Comparison of ENCODE assay signal across 8 cellular contexts in the genomic region with DNA sequence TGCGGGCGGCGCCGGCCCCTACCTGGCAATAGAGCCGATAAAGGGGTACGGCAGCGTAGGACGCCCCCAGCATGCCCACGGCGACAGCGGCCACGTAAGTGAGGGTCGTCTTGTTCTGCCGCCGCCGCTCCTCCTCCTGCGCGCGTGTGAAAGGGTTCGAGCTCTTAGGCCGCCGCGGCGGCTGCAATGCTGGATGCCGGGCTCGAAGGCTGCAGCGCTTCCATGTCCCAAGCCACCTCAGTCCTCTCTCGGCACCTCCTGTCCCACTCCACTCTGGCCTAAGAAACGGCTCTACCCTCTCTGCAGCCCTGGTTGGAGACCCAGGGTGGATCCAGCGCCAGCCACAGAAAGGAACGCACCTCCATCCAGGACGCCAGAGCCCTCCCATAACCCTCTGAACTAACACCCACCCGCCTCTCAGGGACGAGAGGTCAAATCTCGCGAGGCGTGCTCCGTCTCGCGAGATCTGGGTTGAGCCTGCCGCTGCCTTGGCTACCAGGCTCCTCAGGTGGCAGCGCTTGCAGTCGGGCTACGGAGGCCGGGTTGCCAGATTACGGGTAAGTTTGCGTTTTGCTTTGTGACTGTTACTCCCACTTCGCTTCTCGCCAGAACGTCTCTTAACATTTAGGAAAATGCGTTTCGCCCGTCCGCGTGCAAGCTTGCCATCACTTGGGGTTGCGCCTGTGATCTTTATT. TPM values are rescaled to one million over a fixed set of nuclear protein-coding genes. Genes with fewer than 3 reads are reported as not detected.
DNase-seq lines count a peak whose midpoint lies in the region; ATAC-seq, FAIRE-seq and TF ChIP-seq lines count a peak whose summit lies in the region.

A gene with protein sequence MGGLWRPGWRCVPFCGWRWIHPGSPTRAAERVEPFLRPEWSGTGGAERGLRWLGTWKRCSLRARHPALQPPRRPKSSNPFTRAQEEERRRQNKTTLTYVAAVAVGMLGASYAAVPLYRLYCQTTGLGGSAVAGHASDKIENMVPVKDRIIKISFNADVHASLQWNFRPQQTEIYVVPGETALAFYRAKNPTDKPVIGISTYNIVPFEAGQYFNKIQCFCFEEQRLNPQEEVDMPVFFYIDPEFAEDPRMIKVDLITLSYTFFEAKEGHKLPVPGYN (minus strand): TSS at position 396 of the 695 bp plus-strand sequence. CDS start 8 bp downstream, at position 388.
A gene with protein sequence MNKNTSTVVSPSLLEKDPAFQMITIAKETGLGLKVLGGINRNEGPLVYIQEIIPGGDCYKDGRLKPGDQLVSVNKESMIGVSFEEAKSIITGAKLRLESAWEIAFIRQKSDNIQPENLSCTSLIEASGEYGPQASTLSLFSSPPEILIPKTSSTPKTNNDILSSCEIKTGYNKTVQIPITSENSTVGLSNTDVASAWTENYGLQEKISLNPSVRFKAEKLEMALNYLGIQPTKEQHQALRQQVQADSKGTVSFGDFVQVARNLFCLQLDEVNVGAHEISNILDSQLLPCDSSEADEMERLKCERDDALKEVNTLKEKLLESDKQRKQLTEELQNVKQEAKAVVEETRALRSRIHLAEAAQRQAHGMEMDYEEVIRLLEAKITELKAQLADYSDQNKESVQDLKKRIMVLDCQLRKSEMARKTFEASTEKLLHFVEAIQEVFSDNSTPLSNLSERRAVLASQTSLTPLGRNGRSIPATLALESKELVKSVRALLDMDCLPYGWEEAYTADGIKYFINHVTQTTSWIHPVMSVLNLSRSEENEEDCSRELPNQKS (plus strand): TSS at position 507 of the 695 bp plus-strand sequence. CDS start 17,455 bp downstream, outside the sequence.

- peaks cover 8% of the 10 kb centered on the region; the same call in 1 of the 2 replicates for H3K4me1 ChIP-seq in GM12878 (ENCODE audit: control insufficient read depth, insufficient read depth, low read length)

- RAD21 ChIA-PET in GM12878 (lab: Charles Lee; ENCODE audit: unreplicated experiment): no interaction called here

- no peaks in the 10 kb centered on the region for H3K9me3 ChIP-seq in GM12878 (replicated peaks; ENCODE audit: control insufficient read depth, insufficient read depth, low read length)

- TF ChIP-seq RAD21 in GM12878 (IDR thresholded peaks at IDR 0.05; ENCODE audit: insufficient read depth, low read depth, low read length): no peak

- no peak for TF ChIP-seq EP300 in GM12878 (IDR thresholded peaks at IDR 0.05; ENCODE audit: borderline replicate concordance in 1 of 2, control insufficient read depth in 1 of 2, low read depth in 2 of 2, low read length in 2 of 2)

- CTCF ChIA-PET in GM12878 (lab: Yijun Ruan, JAX): interaction anchor here (1.5 to 3.1 kb wide), 2 partner anchors 24 to 37 kb away, joined by 3 to 26 read pairs; no protein-coding TSS in a partner anchor

- WGBS in GM12878 (ENCODE audit: insufficient coverage, insufficient replicate concordance, low lambda C conversion rate, missing lambda C conversion rate): under 1% methylated on average over 56 of the region's 56 CpGs

- H3K36me3 ChIP-seq in GM12878 (ENCODE audit: control insufficient read depth in 2 of 2, insufficient read depth in 2 of 2, low read length in 1 of 2): no peaks in the 10 kb centered on the region

- DNase-seq in NCI-H2029 (lab: John Stamatoyannopoulos, UW): peak; percentile 92
- peak; percentile 91 for DNase-seq in T-helper 9 cell
- DNase-seq in GM12878 (ENCODE audit: low read depth, low spot score): peak; percentile 95
- peak; percentile 38 to 96 (median 89) for DNase-seq in hypothalamus (lab: John Stamatoyannopoulos, UW)
- DNase-seq in retina: peak; percentile 97

- TF ChIP-seq CTCF in 22Rv1 (IDR thresholded peaks at IDR 0.05): 0 out of 2 replicates have a peak, but pooled peaks have one; percentile 27
- peak in 1 of 3 experiments; percentile 47; a peak in 3 of 6 replicates for TF ChIP-seq CTCF in GM12878 (IDR thresholded peaks at IDR 0.05 in 2 of 3, conservative IDR thresholded peaks at IDR 0.05 in 1 of 3; ENCODE audit: control insufficient read depth in 2 of 3, extremely low read depth in 1 of 3, insufficient read depth in 1 of 3, low read depth in 3 of 3, low read length in 3 of 3)

- BruUV-seq in GM12878 (replicated peaks; lab: Mats Ljungman, UMichigan): TSS peak; percentile 69

- H3K27ac ChIP-seq in 22Rv1: peak within 1 kb of the TSS; percentile 75
- H3K27ac ChIP-seq in GM12878 (ENCODE audit: control insufficient read depth, insufficient read depth): peak within 1 kb of the TSS; percentile 85

- peak within 1 kb of the TSS; percentile 99 for H2AFZ ChIP-seq in GM12878 (ENCODE audit: control insufficient read depth, low read depth, low read length)

- H4K20me1 ChIP-seq in GM12878 (ENCODE audit: control insufficient read depth, insufficient read depth): no peaks in the 10 kb centered on the region

- intact Hi-C loops in GM12878 (cut with micrococcal nuclease; ENCODE audit: unreplicated experiment): loop anchor here (2.0 kb wide), 1 partner anchor 66 kb away; no protein-coding TSS in a partner anchor

- in situ Hi-C loops in GM12878 (cut with MboI): no loop called here

- ATAC-seq in GM18517 (IDR thresholded peaks at IDR 0.05; ENCODE audit: unreplicated experiment): peak; percentile 87
- ATAC-seq in HG03025 (IDR thresholded peaks at IDR 0.05; ENCODE audit: low FRiP score, unreplicated experiment): peak; percentile 94
- ATAC-seq in GM12878: peak; percentile 94

- SMC1A ChIA-PET in GM12878 (lab: Charles Lee; ENCODE audit: uncharacterized antibody, unreplicated experiment): interaction anchor here (0.8 to 2.2 kb wide), 4 partner anchors 17 to 272 kb away, joined by 3 to 8 read pairs (median 4); no protein-coding TSS in a partner anchor

- peak within 1 kb of the TSS; percentile 85 for H3K4me2 ChIP-seq in GM12878 (ENCODE audit: control insufficient read depth, insufficient read depth)

- H3K79me2 ChIP-seq in GM12878 (ENCODE audit: control insufficient read depth, insufficient read depth, low read length): peaks cover 45% of the 10 kb centered on the region

- peak within 1 kb of the TSS; percentile 89 for H3K4me3 ChIP-seq in GM12878

- FAIRE-seq in GM12878 (lab: Jason Lieb, UNC): peak; percentile 87

- peak; percentile 94 for TF ChIP-seq POLR2A in GM12878 (IDR thresholded peaks at IDR 0.05; ENCODE audit: low read depth, low read length)

- no peaks in the 10 kb centered on the region for H3K27me3 ChIP-seq in GM12878 (replicated peaks in 1 of 2; ENCODE audit: control insufficient read depth in 2 of 2, insufficient read depth in 2 of 2, low read length in 1 of 2)

- POLR2A ChIA-PET in GM12878 (lab: Charles Lee): interaction anchor here (1.1 kb wide), 1 partner anchor 10 kb away, joined by 3 read pairs; no protein-coding TSS in a partner anchor

- peak within 1 kb of the TSS; percentile 92 for H3K9ac ChIP-seq in GM12878 (ENCODE audit: control insufficient read depth, insufficient read depth, low read length)

TF ChIP-seq in GM12878, 131 proteins besides CTCF, POLR2A, EP300 and RAD21 (continues in another document):
- TF ChIP-seq TARDBP (IDR thresholded peaks at IDR 0.05; ENCODE audit: borderline replicate concordance): no peak
- TF ChIP-seq PML (IDR thresholded peaks at IDR 0.05; ENCODE audit: low read length): peak; percentile 79
- TF ChIP-seq STAT3 (IDR thresholded peaks at IDR 0.05; ENCODE audit: low read depth, low read length): no peak

RNA-seq across cellular contexts. Expression of the first gene that starts in this region (rescaled TPM):
- 72.5 and 79.1 TPM in 2 replicates for total RNA-seq in GM12878 (2013; cell fraction: nucleolus; rRNA removed)
- total RNA-seq in GM12878 (2014; rRNA removed) (57.2 and 66.0 TPM in 2 replicates), GM12878 (2014; rRNA removed; fragmentation: Illumina TruSeq; extraction: Trizol) (22.4 and 28.9 TPM in 2 replicates), GM12878 (2021) (50.0 and 52.0 TPM in 2 replicates)
- polyA plus RNA-seq in GM12878 (2011; ENCODE audit: low read depth): 11.6 TPM
- polyA plus RNA-seq in GM12878 (2011; rRNA removed) (51.6 and 55.4 TPM in 2 replicates), GM12878 (2014; fragmentation: Illumina TruSeq; extraction: Trizol) (22.4 and 23.3 TPM in 2 replicates), GM12878 (2014; fragmentation: Nextera tagmentation; extraction: Ambion mirVana) (10 to 100 TPM; 13.8 to 21.5 TPM), GM12878 (2014; rRNA removed) (69.4 and 72.1 TPM in 2 replicates), GM12878 (2016; fragmentation: Nextera tagmentation; extraction: Ambion mirVana) (10 to 100 TPM; 54.1 to 54.6 TPM)
- 44.9 and 75.6 TPM in 2 replicates for polyA plus RNA-seq in GM12878 (2011; cell fraction: cytosol; rRNA removed)
- polyA plus RNA-seq in GM12878 (2011; cell fraction: nucleus; rRNA removed): 78.4 and 96.7 TPM in 2 replicates
- polyA plus RNA-seq in GM12878 (2012): 26.7 and 29.0 TPM in 2 replicates
- polyA minus RNA-seq in GM12878 (2011; rRNA and poly(A)+ RNA removed): 37.1 and 76.5 TPM in 2 replicates
- 23.9 and 39.7 TPM in 2 replicates for polyA minus RNA-seq in GM12878 (2011; cell fraction: cytosol; rRNA and poly(A)+ RNA removed)
- 54.3 and 81.0 TPM in 2 replicates for polyA minus RNA-seq in GM12878 (2011; cell fraction: nucleus; rRNA and poly(A)+ RNA removed)

RNA-seq across cellular contexts. Expression of the second gene that starts in this region (rescaled TPM):
- total RNA-seq in GM12878 (2013; cell fraction: nucleolus; rRNA removed): 73.9 and 87.4 TPM in 2 replicates
- 4.3 and 8.8 TPM in 2 replicates for total RNA-seq in GM12878 (2014; rRNA removed)
- 9.1 and 11.7 TPM in 2 replicates for total RNA-seq in GM12878 (2014; rRNA removed; fragmentation: Illumina TruSeq; extraction: Trizol)
- 7.2 and 7.5 TPM in 2 replicates for total RNA-seq in GM12878 (2021)
- polyA plus RNA-seq in GM12878 (2011; ENCODE audit: low read depth): 0.77 TPM
- polyA plus RNA-seq in GM12878 (2011; rRNA removed): 5.4 and 7.3 TPM in 2 replicates
- 1.8 and 2.3 TPM in 2 replicates for polyA plus RNA-seq in GM12878 (2011; cell fraction: cytosol; rRNA removed)
- polyA plus RNA-seq in GM12878 (2011; cell fraction: nucleus; rRNA removed): 7.4 and 9.0 TPM in 2 replicates
- 2.1 and 3.8 TPM in 2 replicates for polyA plus RNA-seq in GM12878 (2012)
- 9.8 and 14.5 TPM in 2 replicates for polyA plus RNA-seq in GM12878 (2014; fragmentation: Illumina TruSeq; extraction: Trizol)
- polyA plus RNA-seq in GM12878 (2014; fragmentation: Nextera tagmentation; extraction: Ambion mirVana): 1 to 10 TPM; 4.8 to 5.5 TPM
- polyA plus RNA-seq in GM12878 (2014; rRNA removed): 2.1 and 6.1 TPM in 2 replicates
- 10 to 100 TPM in 1 of 2 experiments, 1 to 10 TPM in 1; 7.8 to 11.0 TPM for polyA plus RNA-seq in GM12878 (2016; fragmentation: Nextera tagmentation; extraction: Ambion mirVana)
- 7.5 and 9.2 TPM in 2 replicates for polyA minus RNA-seq in GM12878 (2011; rRNA and poly(A)+ RNA removed)
- polyA minus RNA-seq in GM12878 (2011; cell fraction: cytosol; rRNA and poly(A)+ RNA removed): 1.9 and 2.4 TPM in 2 replicates
- polyA minus RNA-seq in GM12878 (2011; cell fraction: nucleus; rRNA and poly(A)+ RNA removed): 15.6 and 20.6 TPM in 2 replicates

Comparison
In these comparisons a context has a peak if more than half of its experiments do, and no peak if none do; other contexts are left out.
1. Peak in every context shown above with its lines: DNase-seq, ATAC-seq, H3K4me3 ChIP-seq and H3K27ac ChIP-seq.